In genomic region chr13:38763446-38764381, GRCh38 we compare ENCODE assay signal across 9 cellular contexts.
DNase-seq lines count a peak whose midpoint lies in the region; ATAC-seq, FAIRE-seq and TF ChIP-seq lines count a peak whose summit lies in the region.
"Had no signal": no experiment of that assay in that cellular context is flagged by ENCODE, and none has a peak within 500 bp of the region (broad histone marks: within the 10 kb centered on the region; RNA-seq: fewer than 3 reads in every experiment).

No MANE protein-coding gene starts in this region.

- TF ChIP-seq POLR2A in gastroesophageal sphincter (IDR thresholded peaks at IDR 0.05) (no peak), gastrocnemius medialis (IDR thresholded peaks at IDR 0.05) (no peak), suprapubic skin (IDR thresholded peaks at IDR 0.05) (no peak)

- H3K4me3 ChIP-seq in gastroesophageal sphincter (no peak overlapping the region), gastrocnemius medialis (no peak overlapping the region), suprapubic skin (no peak overlapping the region)

- H3K27ac ChIP-seq in gastroesophageal sphincter, result no peak overlapping the region
- H3K27ac ChIP-seq in gastrocnemius medialis, result no peak overlapping the region
- no peak overlapping the region for H3K27ac ChIP-seq in suprapubic skin

- peak in 3 of 4 experiments; percentile 11 to 60 (median 26) for TF ChIP-seq CTCF in gastroesophageal sphincter (IDR thresholded peaks at IDR 0.05)
- TF ChIP-seq CTCF in gastrocnemius medialis (IDR thresholded peaks at IDR 0.05 in 4 of 5, conservative IDR thresholded peaks at IDR 0.05 in 1 of 5), result peak; percentile 36 to 67 (median 56)
- peak in 1 of 2 donors; percentile 30 for TF ChIP-seq CTCF in suprapubic skin (IDR thresholded peaks at IDR 0.05)

- H3K27me3 ChIP-seq in gastroesophageal sphincter, result peaks cover under 1% of the 10 kb centered on the region
- no peaks in the 10 kb centered on the region for H3K27me3 ChIP-seq in gastrocnemius medialis
- no peaks in the 10 kb centered on the region for H3K27me3 ChIP-seq in suprapubic skin

- peak; percentile 13 for FAIRE-seq in G401.6 (lab: Jason Lieb, UNC)
- FAIRE-seq: TTC549 had no signal

- no peak for TF ChIP-seq EP300 in gastroesophageal sphincter (IDR thresholded peaks at IDR 0.05)
- no peak for TF ChIP-seq EP300 in suprapubic skin (IDR thresholded peaks at IDR 0.05)

- no peaks in the 10 kb centered on the region for H3K36me3 ChIP-seq in gastroesophageal sphincter
- H3K36me3 ChIP-seq in gastrocnemius medialis, result no peaks in the 10 kb centered on the region
- no peaks in the 10 kb centered on the region for H3K36me3 ChIP-seq in suprapubic skin

- 22 to 25% methylated on average over 6 to 7 of the region's 7 CpGs for WGBS in gastroesophageal sphincter (ENCODE audit: low coverage in 1 of 2), 2 donors
- 29% methylated on average over 7 of the region's 7 CpGs for WGBS in suprapubic skin

- intact Hi-C loops in gastrocnemius medialis (cut with DNase I; ENCODE audit: low total_unique reads), result loop anchor here (1.0 kb wide), 1 partner anchor 77 kb away; no protein-coding TSS in a partner anchor

- H3K4me1 ChIP-seq in gastroesophageal sphincter (no peaks in the 10 kb centered on the region), gastrocnemius medialis (peaks cover 4 to 5% of the 10 kb centered on the region in 2 donors), suprapubic skin (no peaks in the 10 kb centered on the region)

- in situ Hi-C loops in SK-MEL-5 (cut with HindIII; ENCODE audit: low pct_unique_long_range_greater_than_20kb, low sequenced_read_pairs) (no loop called here), gastrocnemius medialis (cut with MboI; ENCODE audit: low sequenced_read_pairs in 4 of 4) (loop anchor here in 1 of 4 donors (10.0 kb wide), 1 partner anchor 79 kb away; the partner anchor contains the start of gene FREM2)

- H3K9me3 ChIP-seq in gastroesophageal sphincter, result no peaks in the 10 kb centered on the region
- no peaks in the 10 kb centered on the region for H3K9me3 ChIP-seq in gastrocnemius medialis
- H3K9me3 ChIP-seq in suprapubic skin, result no peaks in the 10 kb centered on the region

- DNase-seq in HT-29 (ENCODE audit: low spot score) (peak; percentile 75), SK-MEL-5 (ENCODE audit: low read depth, low spot score) (peak; percentile 79), gastrocnemius medialis (no peak), mesenteric fat pad (ENCODE audit: low spot score) (no peak), suprapubic skin (ENCODE audit: low spot score in 2 of 2) (no peak)

- ATAC-seq in gastroesophageal sphincter (no peak), gastrocnemius medialis (peak in 1 of 2 donors; percentile 78), GM21717 (IDR thresholded peaks at IDR 0.05; ENCODE audit: unreplicated experiment) (no peak)

Comparison
In these comparisons a context has a peak if more than half of its experiments do, and no peak if none do; other contexts are left out.
1. DNase-seq: peak in HT-29 (single experiment) and SK-MEL-5 (single experiment); none in gastrocnemius medialis (0 of 2), mesenteric fat pad (single experiment) and suprapubic skin (0 of 2).